Comparison of ENCODE assay signal across 10 cellular contexts in the genomic region with DNA sequence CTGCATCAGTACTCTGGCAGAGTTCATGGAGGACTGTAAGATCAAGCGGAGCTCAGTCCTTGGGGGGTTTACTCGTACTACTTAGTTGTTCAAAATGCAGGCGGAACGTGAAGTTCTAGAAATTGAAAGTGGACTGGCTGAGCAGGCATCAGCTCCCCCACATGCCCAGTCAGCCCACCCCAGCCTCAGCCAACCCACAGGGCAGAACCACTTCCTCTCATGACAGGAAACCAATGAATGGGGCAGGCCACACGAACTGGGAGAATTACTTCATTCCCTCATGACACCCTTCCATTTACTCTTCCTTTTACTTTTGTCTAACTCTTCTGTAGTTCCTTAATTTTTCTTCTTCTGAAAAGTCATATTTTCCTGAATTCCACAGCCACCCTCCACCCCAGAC.
DNase-seq lines count a peak whose midpoint lies in the region; ATAC-seq and TF ChIP-seq lines count a peak whose summit lies in the region.
"Had no signal": no experiment of that assay in that cellular context is flagged by ENCODE, and none has a peak within 500 bp of the region (broad histone marks: within the 10 kb centered on the region; RNA-seq: fewer than 3 reads in every experiment).

No MANE protein-coding gene starts in this region.

- no peaks in the 10 kb centered on the region for H3K9me3 ChIP-seq in prostate gland

- H3K27me3 Mint-ChIP-seq in activated CD4-positive, alpha-beta memory T cell treated with anti-CD3 and anti-CD28 coated beads for 36 hours = peaks cover 2% of the 10 kb centered on the region

- peak; percentile 31 for DNase-seq in NK-92 treated with Interleukin-12 subunit alpha and Interleukin-12 subunit beta, amount 100 ng/mL, for 24 hours (lab: John Stamatoyannopoulos, UW)
- no peak for DNase-seq in NK-92 (lab: John Stamatoyannopoulos, UW; ENCODE audit: unreplicated experiment)
- peak; percentile 18 for DNase-seq in activated CD4-positive, alpha-beta memory T cell treated with anti-CD3 and anti-CD28 coated beads for 36 hours
- DNase-seq in sciatic nerve (ENCODE audit: low spot score) = peak; percentile 63
- no peak for DNase-seq in prostate gland (ENCODE audit: low spot score)
- DNase-seq in ureter (ENCODE audit: low spot score) = no peak
- DNase-seq in 8988T = no peak

- WGBS in prostate gland = 72% methylated on average over 5 of the region's 5 CpGs

- CTCF ChIA-PET in activated CD4-positive, alpha-beta memory T cell treated with anti-CD3 and anti-CD28 coated beads for 36 hours (lab: Charles Lee) = no interaction called here

- H3K27ac ChIP-seq in prostate gland = no peak overlapping the region
- H3K27ac ChIP-seq: 22Rv1, epithelial cell of prostate had no signal

- H3K9me3 Mint-ChIP-seq in activated CD4-positive, alpha-beta memory T cell treated with anti-CD3 and anti-CD28 coated beads for 36 hours = no peaks in the 10 kb centered on the region

- H3K4me3 ChIP-seq in prostate gland = no peak overlapping the region

- POLR2A ChIA-PET in activated CD4-positive, alpha-beta memory T cell treated with anti-CD3 and anti-CD28 coated beads for 36 hours (lab: Charles Lee) = no interaction called here

- TF ChIP-seq CTCF in prostate gland (IDR thresholded peaks at IDR 0.05) = no peak

- no peaks in the 10 kb centered on the region for H3K4me1 ChIP-seq in prostate gland (replicated peaks)

- no peaks in the 10 kb centered on the region for H3K27me3 ChIP-seq in prostate gland (replicated peaks; ENCODE audit: insufficient read depth)

- peaks cover 13% of the 10 kb centered on the region for H3K36me3 Mint-ChIP-seq in activated CD4-positive, alpha-beta memory T cell treated with anti-CD3 and anti-CD28 coated beads for 36 hours

- peak; percentile 63 for ATAC-seq in HG03025 (IDR thresholded peaks at IDR 0.05; ENCODE audit: low FRiP score, unreplicated experiment)
- peak; percentile 87 for ATAC-seq in sciatic nerve

- no peaks in the 10 kb centered on the region for H3K36me3 ChIP-seq in prostate gland

- H3K4me3 Mint-ChIP-seq in activated CD4-positive, alpha-beta memory T cell treated with anti-CD3 and anti-CD28 coated beads for 36 hours = no peak overlapping the region

- TF ChIP-seq POLR2A in prostate gland (IDR thresholded peaks at IDR 0.05) = no peak

- intact Hi-C loops in activated CD4-positive, alpha-beta memory T cell treated with anti-CD3 and anti-CD28 coated beads for 36 hours (cut with micrococcal nuclease) = no loop called here
- intact Hi-C loops in sciatic nerve (cut with DNase I) (no loop called here), prostate gland (cut with DNase I) (no loop called here)

- peaks cover 8% of the 10 kb centered on the region for H3K4me1 Mint-ChIP-seq in activated CD4-positive, alpha-beta memory T cell treated with anti-CD3 and anti-CD28 coated beads for 36 hours (ENCODE audit: low read depth)

- H3K27ac Mint-ChIP-seq in activated CD4-positive, alpha-beta memory T cell treated with anti-CD3 and anti-CD28 coated beads for 36 hours = no peak overlapping the region

Comparison
In these comparisons a context has a peak if more than half of its experiments do, and no peak if none do; other contexts are left out.
1. DNase-seq: peak in NK-92 treated with Interleukin-12 subunit alpha and Interleukin-12 subunit beta, amount 100 ng/mL, for 24 hours (single experiment), activated CD4-positive, alpha-beta memory T cell treated with anti-CD3 and anti-CD28 coated beads for 36 hours (single experiment) and sciatic nerve (single experiment); none in NK-92 (single experiment), prostate gland (single experiment), ureter (single experiment) and 8988T (single experiment).